ENCODE assay signal across 23 cellular contexts in the genomic region with DNA sequence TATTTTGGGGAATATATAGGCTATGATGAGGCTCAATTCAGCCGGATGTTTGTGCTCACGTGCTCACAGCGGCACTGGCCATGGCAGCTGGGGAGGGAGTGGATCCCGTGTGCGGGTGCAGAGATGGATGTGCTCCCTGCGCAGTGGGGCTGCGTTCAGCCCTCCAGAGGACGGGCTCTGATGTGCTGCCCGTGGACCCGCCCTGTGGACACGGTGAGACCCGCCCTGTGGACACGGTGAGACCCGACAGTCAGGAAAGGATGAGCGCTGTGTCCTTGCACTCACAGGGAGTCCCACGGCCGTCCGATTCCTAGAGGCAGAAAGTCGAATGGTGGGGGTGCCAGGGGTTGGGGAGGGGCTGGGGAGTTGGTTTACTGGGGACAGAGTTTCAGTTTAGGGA.
DNase-seq lines count a peak whose midpoint lies in the region; ATAC-seq, FAIRE-seq and TF ChIP-seq lines count a peak whose summit lies in the region.
"Had no signal": no experiment of that assay in that cellular context is flagged by ENCODE, and none has a peak within 500 bp of the region (broad histone marks: within the 10 kb centered on the region; RNA-seq: fewer than 3 reads in every experiment).

No MANE protein-coding gene starts in this region.

- H3K27ac ChIP-seq in right cardiac atrium (ENCODE audit: low read length): no peak overlapping the region
- no peak overlapping the region for H3K27ac ChIP-seq in K562 (ENCODE audit: extremely low read depth, low read depth, low read length)
- H3K27ac ChIP-seq in spleen: no peak overlapping the region
- H3K27ac ChIP-seq: A549, C4-2B, HL-60 had no signal

- 0 out of 4 replicates have a peak overlapping the region, but pooled peaks of 1 of the 2 experiments have one; percentile 40 for H3K9ac ChIP-seq in K562 (ENCODE audit: insufficient read depth in 1 of 2, low read depth in 2 of 2, low read length in 2 of 2)

- BruUV-seq in K562 (replicated peaks; lab: Mats Ljungman, UMichigan): no TSS peak

- H3K4me1 ChIP-seq in right cardiac atrium (ENCODE audit: control insufficient read depth, insufficient read depth, low read length) (no peaks in the 10 kb centered on the region), K562 (replicated peaks in 1 of 2; ENCODE audit: control insufficient read depth in 2 of 2, insufficient read depth in 2 of 2, low read length in 2 of 2) (peaks cover 0 to 54% of the 10 kb centered on the region in 2 experiments; a peak in 2 of 5 replicates), spleen (no peaks in the 10 kb centered on the region)
- H3K4me1 ChIP-seq: A549, BE2C had no signal

- POLR2A ChIA-PET in K562 (lab: Yijun Ruan, JAX): interaction anchor here (0.6 to 1.2 kb wide), 2 partner anchors 13 to 84 kb away, joined by 4 read pairs; no protein-coding TSS in a partner anchor

- H3K79me2 ChIP-seq in K562 (ENCODE audit: control insufficient read depth, insufficient read depth, low read length): no peaks in the 10 kb centered on the region

- H2AFZ ChIP-seq in K562 (ENCODE audit: low read depth, low read length): no peak overlapping the region

- CTCF ChIA-PET in K562 (lab: Yijun Ruan, JAX; ENCODE audit: low intra/inter-chr PET ratio): no interaction called here

- no peaks in the 10 kb centered on the region for H3K9me3 ChIP-seq in right cardiac atrium (ENCODE audit: control insufficient read depth, low read length)
- no peaks in the 10 kb centered on the region for H3K9me3 ChIP-seq in K562 (replicated peaks; ENCODE audit: control insufficient read depth, insufficient read depth, low read depth, low read length)
- H3K9me3 ChIP-seq in spleen: no peaks in the 10 kb centered on the region
- H3K9me3 ChIP-seq: A549, BE2C had no signal

- WGBS in right cardiac atrium: 93% methylated on average over 19 of the region's 19 CpGs
- WGBS in K562 (ENCODE audit: insufficient coverage, low coverage, missing lambda C conversion rate): 24% methylated on average over 19 of the region's 19 CpGs
- WGBS in spleen, 5 donors: 83 to 92% (median 88%) methylated on average over 19 of the region's 19 CpGs

- intact Hi-C loops in right cardiac atrium (cut with DNase I): no loop called here
- intact Hi-C loops in Right ventricle myocardium inferior (cut with DNase I): no loop called here
- intact Hi-C loops in K562 (cut with micrococcal nuclease): no loop called here
- intact Hi-C loops in left colon (cut with DNase I, micrococcal nuclease): no loop called here
- intact Hi-C loops in spleen (cut with DNase I; ENCODE audit: low total_unique reads): no loop called here

- H3K4me2 ChIP-seq in K562 (ENCODE audit: insufficient read depth, low read length): no peak overlapping the region
- H3K4me2 ChIP-seq: A549 had no signal

- DNase-seq in right cardiac atrium (peak in 2 of 3 donors; percentile 40 to 43), Right ventricle myocardium inferior (ENCODE audit: missing footprints) (no peak), K562 (ENCODE audit: extremely low read depth in 1 of 4, low spot score in 3 of 4) (no peak), left colon (no peak), spleen (peak; percentile 47), T-helper 9 cell (no peak)
- DNase-seq: CD8-positive, alpha-beta T cell; COR-L47; DMS153; DMS79 treated with DMSO at 0.1 percent for 48 hours; EL; HCEC 1CT; HFFc6 had no signal

- H3K36me3 ChIP-seq in K562 (ENCODE audit: control insufficient read depth, insufficient read depth, low read length) (no peaks in the 10 kb centered on the region), spleen (peaks cover 0 to 31% (median 0%) of the 10 kb centered on the region in 6 donors)
- H3K36me3 ChIP-seq: BE2C had no signal

- TF ChIP-seq EP300 in K562 (IDR thresholded peaks at IDR 0.05; ENCODE audit: low read length): no peak

- H3K4me3 ChIP-seq in right cardiac atrium (ENCODE audit: low read length) (no peak overlapping the region), K562 (no peak overlapping the region), spleen (no peak overlapping the region)
- H3K4me3 ChIP-seq: A549 had no signal

- no peaks in the 10 kb centered on the region for H3K27me3 ChIP-seq in right cardiac atrium (ENCODE audit: control insufficient read depth, insufficient read depth)
- H3K27me3 ChIP-seq in K562 (ENCODE audit: control insufficient read depth in 2 of 2, insufficient read depth in 2 of 2, low read length in 2 of 2): peaks cover 20 to 41% of the 10 kb centered on the region in 2 experiments; a peak in 4 of 5 replicates
- H3K27me3 ChIP-seq in spleen (replicated peaks in 1 of 7): no peaks in the 10 kb centered on the region
- H3K27me3 ChIP-seq: BE2C had no signal

- TF ChIP-seq RAD21 in K562 (CRISPR knock-in tag; conservative IDR thresholded peaks at IDR 0.05 in 1 of 2, IDR thresholded peaks at IDR 0.05 in 1 of 2): no peak

- 0 out of 2 replicates have a peak, but pooled peaks cover 3% of the 10 kb centered on the region for H4K20me1 ChIP-seq in K562 (replicated peaks; ENCODE audit: control insufficient read depth, insufficient read depth, low read length)

- FAIRE-seq in K562 (lab: Jason Lieb, UNC): no peak
- FAIRE-seq: A549, D721Med, G401.6, GM12892, GM19239, H1 had no signal

- TF ChIP-seq CTCF in K562 (IDR thresholded peaks at IDR 0.05 in 2 of 3, conservative IDR thresholded peaks at IDR 0.05 in 1 of 3; ENCODE audit: insufficient read depth in 2 of 3, low read depth in 1 of 3, low read length in 3 of 3) (no peak), spleen (IDR thresholded peaks at IDR 0.05 in 8 of 11, conservative IDR thresholded peaks at IDR 0.05 in 3 of 11) (no peak)

- TF ChIP-seq POLR2A in K562 (conservative IDR thresholded peaks at IDR 0.05) (no peak), spleen (IDR thresholded peaks at IDR 0.05) (no peak)

- no peak for ATAC-seq in right cardiac atrium
- ATAC-seq in Right ventricle myocardium inferior: no peak
- ATAC-seq in K562: peak; percentile 11
- ATAC-seq in left colon: peak; percentile 11
- no peak for ATAC-seq in HG03565 (IDR thresholded peaks at IDR 0.05; ENCODE audit: unreplicated experiment)
- ATAC-seq: CD8-positive, alpha-beta T cell had no signal

- no peaks in the 10 kb centered on the region for H3K9me1 ChIP-seq in K562 (ENCODE audit: control insufficient read depth, insufficient read depth, low read length)

- in situ Hi-C loops in K562 (cut with MboI): no loop called here

TF ChIP-seq in K562, 482 proteins besides CTCF, POLR2A, EP300 and RAD21:
- TF ChIP-seq, protein P1, sequence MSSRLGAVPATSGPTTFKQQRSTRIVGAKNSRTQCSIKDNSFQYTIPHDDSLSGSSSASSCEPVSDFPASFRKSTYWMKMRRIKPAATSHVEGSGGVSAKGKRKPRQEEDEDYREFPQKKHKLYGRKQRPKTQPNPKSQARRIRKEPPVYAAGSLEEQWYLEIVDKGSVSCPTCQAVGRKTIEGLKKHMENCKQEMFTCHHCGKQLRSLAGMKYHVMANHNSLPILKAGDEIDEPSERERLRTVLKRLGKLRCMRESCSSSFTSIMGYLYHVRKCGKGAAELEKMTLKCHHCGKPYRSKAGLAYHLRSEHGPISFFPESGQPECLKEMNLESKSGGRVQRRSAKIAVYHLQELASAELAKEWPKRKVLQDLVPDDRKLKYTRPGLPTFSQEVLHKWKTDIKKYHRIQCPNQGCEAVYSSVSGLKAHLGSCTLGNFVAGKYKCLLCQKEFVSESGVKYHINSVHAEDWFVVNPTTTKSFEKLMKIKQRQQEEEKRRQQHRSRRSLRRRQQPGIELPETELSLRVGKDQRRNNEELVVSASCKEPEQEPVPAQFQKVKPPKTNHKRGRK (tag; IDR thresholded peaks at IDR 0.05): no peak
- TF ChIP-seq E2F5 (CRISPR knock-in tag; IDR thresholded peaks at IDR 0.05): no peak
- TF ChIP-seq PTBP1 (IDR thresholded peaks at IDR 0.05; ENCODE audit: low read depth, low read length): no peak
- 0 out of 2 replicates have a peak, but pooled peaks have one; percentile 5 for TF ChIP-seq POLR2G (IDR thresholded peaks at IDR 0.05; ENCODE audit: low read depth, low read length)
- TF ChIP-seq POU5F1 (IDR thresholded peaks at IDR 0.05; ENCODE audit: borderline replicate concordance, low read depth, low read length, partially characterized antibody): no peak
- no peak for TF ChIP-seq PHF21A (IDR thresholded peaks at IDR 0.05; ENCODE audit: borderline replicate concordance, low read depth)
- TF ChIP-seq SRSF1 (IDR thresholded peaks at IDR 0.05; ENCODE audit: low read depth, low read length): no peak

Comparison
In these comparisons a context has a peak if more than half of its experiments do, and no peak if none do; other contexts are left out.
1. DNase-seq: peak in right cardiac atrium (2 of 3) and spleen (single experiment); none in Right ventricle myocardium inferior (single experiment), K562 (0 of 4), left colon (0 of 2) and T-helper 9 cell (single experiment).
2. ATAC-seq: peak in K562 (single experiment) and left colon (single experiment); none in right cardiac atrium (0 of 2), Right ventricle myocardium inferior (single experiment) and HG03565 (single experiment).